ENCODE assay signal across 1 cellular context in genomic region chr3:4332991-4333390, GRCh38.
TF ChIP-seq lines count a peak whose summit lies in the region.

No MANE protein-coding gene starts in this region.

TF ChIP-seq in HepG2, 621 proteins besides CTCF, POLR2A, EP300 and RAD21 (continued from another document and continues in another):
- no peak for TF ChIP-seq ZNF318 (CRISPR knock-in tag; IDR thresholded peaks at IDR 0.05)
- no peak for TF ChIP-seq IRX3 (CRISPR knock-in tag; IDR thresholded peaks at IDR 0.05; ENCODE audit: borderline replicate concordance, low read depth)
- TF ChIP-seq SALL2 (CRISPR knock-in tag; IDR thresholded peaks at IDR 0.05): no peak
- TF ChIP-seq ZFP37 (CRISPR knock-in tag; IDR thresholded peaks at IDR 0.05; ENCODE audit: borderline replicate concordance): no peak
- no peak for TF ChIP-seq ZNF772 (CRISPR knock-in tag; IDR thresholded peaks at IDR 0.05)
- peak; percentile 19; the same call in 1 of the 2 replicates for TF ChIP-seq ARID4A (CRISPR knock-in tag; IDR thresholded peaks at IDR 0.05; ENCODE audit: borderline replicate concordance)
- no peak for TF ChIP-seq HNRNPH1 (optimal IDR thresholded peaks at IDR 0.05; ENCODE audit: low read depth, low read length)
- TF ChIP-seq ZNF12 (CRISPR knock-in tag; IDR thresholded peaks at IDR 0.05): no peak
- peak; percentile 52 for TF ChIP-seq HNF4A (CRISPR knock-in tag; IDR thresholded peaks at IDR 0.05)
- TF ChIP-seq NFE2L2 (IDR thresholded peaks at IDR 0.05; ENCODE audit: low read length): no peak
- TF ChIP-seq SIX1 (CRISPR knock-in tag; IDR thresholded peaks at IDR 0.05; ENCODE audit: borderline replicate concordance): no peak
- no peak for TF ChIP-seq ZBTB7B (CRISPR knock-in tag; IDR thresholded peaks at IDR 0.05)
- peak; percentile 41; the same call in 1 of the 2 replicates for TF ChIP-seq ETV5 (CRISPR knock-in tag; IDR thresholded peaks at IDR 0.05; ENCODE audit: borderline replicate concordance)
- TF ChIP-seq ZMYM4 (CRISPR knock-in tag; IDR thresholded peaks at IDR 0.05): peak; percentile 84
- TF ChIP-seq ZNF639 (CRISPR knock-in tag; conservative IDR thresholded peaks at IDR 0.05): no peak
- TF ChIP-seq MYC (CRISPR knock-in tag; IDR thresholded peaks at IDR 0.05; ENCODE audit: borderline replicate concordance): no peak
- TF ChIP-seq FOSL1 (CRISPR knock-in tag; IDR thresholded peaks at IDR 0.05; ENCODE audit: borderline replicate concordance): no peak
- TF ChIP-seq GLI4 (CRISPR knock-in tag; IDR thresholded peaks at IDR 0.05; ENCODE audit: borderline replicate concordance): no peak
- no peak for TF ChIP-seq SMAD3 (CRISPR knock-in tag; IDR thresholded peaks at IDR 0.05)
- TF ChIP-seq TCF7L2 (IDR thresholded peaks at IDR 0.05; ENCODE audit: low read depth, low read length): no peak
- TF ChIP-seq ZNF430 (CRISPR knock-in tag; IDR thresholded peaks at IDR 0.05): no peak
- TF ChIP-seq GATAD2A (CRISPR knock-in tag; IDR thresholded peaks at IDR 0.05): 0 out of 2 replicates have a peak, but pooled peaks have one; percentile 18
- TF ChIP-seq ZNF160 (CRISPR knock-in tag; IDR thresholded peaks at IDR 0.05): no peak
- TF ChIP-seq THAP8 (CRISPR knock-in tag; IDR thresholded peaks at IDR 0.05; ENCODE audit: borderline replicate concordance): no peak
- TF ChIP-seq HOXD1 (CRISPR knock-in tag; IDR thresholded peaks at IDR 0.05): no peak
- no peak for TF ChIP-seq ZNF891 (CRISPR knock-in tag; IDR thresholded peaks at IDR 0.05)
- TF ChIP-seq AKNA (CRISPR knock-in tag; IDR thresholded peaks at IDR 0.05; ENCODE audit: borderline replicate concordance): no peak
- 0 out of 2 replicates have a peak, but pooled peaks have one; percentile 15 for TF ChIP-seq ZFP91 (CRISPR knock-in tag; IDR thresholded peaks at IDR 0.05; ENCODE audit: borderline replicate concordance)
- TF ChIP-seq ZNF619 (CRISPR knock-in tag; IDR thresholded peaks at IDR 0.05): no peak
- no peak for TF ChIP-seq ZNF34 (CRISPR knock-in tag; IDR thresholded peaks at IDR 0.05; ENCODE audit: borderline replicate concordance)
- no peak for TF ChIP-seq PCBP2 (optimal IDR thresholded peaks at IDR 0.05; ENCODE audit: low read depth, low read length, poor library complexity, severe bottlenecking)
- 0 out of 2 replicates have a peak, but pooled peaks have one; percentile 15 for TF ChIP-seq CREM (IDR thresholded peaks at IDR 0.05)
- no peak for TF ChIP-seq CREM (CRISPR knock-in tag; IDR thresholded peaks at IDR 0.05)
- TF ChIP-seq KAT8 (CRISPR knock-in tag; IDR thresholded peaks at IDR 0.05): 0 out of 2 replicates have a peak, but pooled peaks have one; percentile 33
- peak; percentile 46 for TF ChIP-seq MAX (IDR thresholded peaks at IDR 0.05)
- TF ChIP-seq ZNF431 (CRISPR knock-in tag; IDR thresholded peaks at IDR 0.05; ENCODE audit: borderline replicate concordance, low read depth): 0 out of 2 replicates have a peak, but pooled peaks have one; percentile 35
- no peak for TF ChIP-seq ZNF746 (CRISPR knock-in tag; IDR thresholded peaks at IDR 0.05)
- no peak for TF ChIP-seq ZFP82 (CRISPR knock-in tag; IDR thresholded peaks at IDR 0.05; ENCODE audit: borderline replicate concordance)
- TF ChIP-seq ETS1 (CRISPR knock-in tag; IDR thresholded peaks at IDR 0.05): no peak
